ENCODE assay signal across 1 cellular context in the genomic region with DNA sequence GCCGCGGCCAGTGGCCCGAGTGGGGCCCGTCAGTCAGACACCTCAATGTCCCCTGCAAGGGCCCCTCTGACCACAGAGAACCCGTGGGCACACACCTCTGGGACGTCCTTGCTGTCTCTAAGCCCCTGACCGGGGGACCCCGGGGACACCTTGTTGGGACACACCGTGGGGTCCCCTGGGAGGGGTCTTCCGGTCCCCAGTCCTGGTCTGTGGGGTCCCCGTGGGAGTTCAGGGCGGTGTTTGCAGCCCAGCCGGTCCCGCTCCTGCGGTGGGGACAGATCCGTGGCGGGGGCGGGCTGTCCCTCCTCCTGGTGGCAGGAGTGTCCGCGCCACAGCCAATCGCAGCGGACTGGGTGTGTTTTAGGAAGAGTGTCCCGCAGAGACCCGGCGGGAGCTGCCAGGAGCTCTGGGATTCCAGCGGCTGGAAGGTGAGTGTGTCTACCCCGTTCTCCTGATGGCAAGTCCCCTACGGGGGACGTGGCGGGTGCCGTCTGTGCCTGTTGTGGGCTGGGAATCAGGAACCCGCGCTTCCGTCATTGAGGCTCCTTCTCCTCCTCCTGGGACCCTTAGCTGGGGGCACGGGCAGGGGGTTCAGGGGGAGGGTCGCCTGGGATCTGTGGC.
TF ChIP-seq lines count a peak whose summit lies in the region.

No MANE protein-coding gene starts in this region.

TF ChIP-seq in HepG2, 621 proteins besides CTCF, POLR2A, EP300 and RAD21 (continued from another document and continues in another):
- TF ChIP-seq, protein P1, sequence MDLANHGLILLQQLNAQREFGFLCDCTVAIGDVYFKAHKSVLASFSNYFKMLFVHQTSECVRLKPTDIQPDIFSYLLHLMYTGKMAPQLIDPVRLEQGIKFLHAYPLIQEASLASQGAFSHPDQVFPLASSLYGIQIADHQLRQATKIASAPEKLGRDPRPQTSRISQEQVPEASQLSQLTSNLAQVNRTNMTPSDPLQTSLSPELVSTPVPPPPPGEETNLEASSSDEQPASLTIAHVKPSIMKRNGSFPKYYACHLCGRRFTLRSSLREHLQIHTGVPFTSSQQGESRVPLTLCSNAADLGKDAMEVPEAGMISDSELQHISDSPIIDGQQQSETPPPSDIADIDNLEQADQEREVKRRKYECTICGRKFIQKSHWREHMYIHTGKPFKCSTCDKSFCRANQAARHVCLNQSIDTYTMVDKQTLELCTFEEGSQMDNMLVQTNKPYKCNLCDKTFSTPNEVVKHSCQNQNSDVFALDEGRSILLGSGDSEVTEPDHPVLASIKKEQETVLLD (CRISPR knock-in tag; IDR thresholded peaks at IDR 0.05; ENCODE audit: low read depth) = 0 out of 2 replicates have a peak, but pooled peaks have one; percentile 1
- TF ChIP-seq, protein P2, sequence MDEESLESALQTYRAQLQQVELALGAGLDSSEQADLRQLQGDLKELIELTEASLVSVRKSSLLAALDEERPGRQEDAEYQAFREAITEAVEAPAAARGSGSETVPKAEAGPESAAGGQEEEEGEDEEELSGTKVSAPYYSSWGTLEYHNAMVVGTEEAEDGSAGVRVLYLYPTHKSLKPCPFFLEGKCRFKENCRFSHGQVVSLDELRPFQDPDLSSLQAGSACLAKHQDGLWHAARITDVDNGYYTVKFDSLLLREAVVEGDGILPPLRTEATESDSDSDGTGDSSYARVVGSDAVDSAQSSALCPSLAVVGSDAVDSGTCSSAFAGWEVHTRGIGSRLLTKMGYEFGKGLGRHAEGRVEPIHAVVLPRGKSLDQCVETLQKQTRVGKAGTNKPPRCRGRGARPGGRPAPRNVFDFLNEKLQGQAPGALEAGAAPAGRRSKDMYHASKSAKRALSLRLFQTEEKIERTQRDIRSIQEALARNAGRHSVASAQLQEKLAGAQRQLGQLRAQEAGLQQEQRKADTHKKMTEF (CRISPR knock-in tag; IDR thresholded peaks at IDR 0.05) = peak; percentile 63; the same call in 1 of the 2 replicates
- TF ChIP-seq BORCS8-MEF2B (CRISPR knock-in tag; IDR thresholded peaks at IDR 0.05) = no peak
- TF ChIP-seq ZNF670 (CRISPR knock-in tag; IDR thresholded peaks at IDR 0.05; ENCODE audit: borderline replicate concordance) = no peak
- TF ChIP-seq, protein P3, sequence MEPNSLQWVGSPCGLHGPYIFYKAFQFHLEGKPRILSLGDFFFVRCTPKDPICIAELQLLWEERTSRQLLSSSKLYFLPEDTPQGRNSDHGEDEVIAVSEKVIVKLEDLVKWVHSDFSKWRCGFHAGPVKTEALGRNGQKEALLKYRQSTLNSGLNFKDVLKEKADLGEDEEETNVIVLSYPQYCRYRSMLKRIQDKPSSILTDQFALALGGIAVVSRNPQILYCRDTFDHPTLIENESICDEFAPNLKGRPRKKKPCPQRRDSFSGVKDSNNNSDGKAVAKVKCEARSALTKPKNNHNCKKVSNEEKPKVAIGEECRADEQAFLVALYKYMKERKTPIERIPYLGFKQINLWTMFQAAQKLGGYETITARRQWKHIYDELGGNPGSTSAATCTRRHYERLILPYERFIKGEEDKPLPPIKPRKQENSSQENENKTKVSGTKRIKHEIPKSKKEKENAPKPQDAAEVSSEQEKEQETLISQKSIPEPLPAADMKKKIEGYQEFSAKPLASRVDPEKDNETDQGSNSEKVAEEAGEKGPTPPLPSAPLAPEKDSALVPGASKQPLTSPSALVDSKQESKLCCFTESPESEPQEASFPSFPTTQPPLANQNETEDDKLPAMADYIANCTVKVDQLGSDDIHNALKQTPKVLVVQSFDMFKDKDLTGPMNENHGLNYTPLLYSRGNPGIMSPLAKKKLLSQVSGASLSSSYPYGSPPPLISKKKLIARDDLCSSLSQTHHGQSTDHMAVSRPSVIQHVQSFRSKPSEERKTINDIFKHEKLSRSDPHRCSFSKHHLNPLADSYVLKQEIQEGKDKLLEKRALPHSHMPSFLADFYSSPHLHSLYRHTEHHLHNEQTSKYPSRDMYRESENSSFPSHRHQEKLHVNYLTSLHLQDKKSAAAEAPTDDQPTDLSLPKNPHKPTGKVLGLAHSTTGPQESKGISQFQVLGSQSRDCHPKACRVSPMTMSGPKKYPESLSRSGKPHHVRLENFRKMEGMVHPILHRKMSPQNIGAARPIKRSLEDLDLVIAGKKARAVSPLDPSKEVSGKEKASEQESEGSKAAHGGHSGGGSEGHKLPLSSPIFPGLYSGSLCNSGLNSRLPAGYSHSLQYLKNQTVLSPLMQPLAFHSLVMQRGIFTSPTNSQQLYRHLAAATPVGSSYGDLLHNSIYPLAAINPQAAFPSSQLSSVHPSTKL (CRISPR knock-in tag; IDR thresholded peaks at IDR 0.05) = peak; percentile 7
- TF ChIP-seq, protein P4, sequence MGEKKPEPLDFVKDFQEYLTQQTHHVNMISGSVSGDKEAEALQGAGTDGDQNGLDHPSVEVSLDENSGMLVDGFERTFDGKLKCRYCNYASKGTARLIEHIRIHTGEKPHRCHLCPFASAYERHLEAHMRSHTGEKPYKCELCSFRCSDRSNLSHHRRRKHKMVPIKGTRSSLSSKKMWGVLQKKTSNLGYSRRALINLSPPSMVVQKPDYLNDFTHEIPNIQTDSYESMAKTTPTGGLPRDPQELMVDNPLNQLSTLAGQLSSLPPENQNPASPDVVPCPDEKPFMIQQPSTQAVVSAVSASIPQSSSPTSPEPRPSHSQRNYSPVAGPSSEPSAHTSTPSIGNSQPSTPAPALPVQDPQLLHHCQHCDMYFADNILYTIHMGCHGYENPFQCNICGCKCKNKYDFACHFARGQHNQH (CRISPR knock-in tag; IDR thresholded peaks at IDR 0.05) = peak; percentile 19
- TF ChIP-seq ZNF850 (CRISPR knock-in tag; conservative IDR thresholded peaks at IDR 0.05) = 0 out of 2 replicates have a peak, but pooled peaks have one; percentile 37
- TF ChIP-seq NR2F1 (CRISPR knock-in tag; IDR thresholded peaks at IDR 0.05) = no peak
- TF ChIP-seq HIVEP1 (CRISPR knock-in tag; IDR thresholded peaks at IDR 0.05) = 0 out of 2 replicates have a peak, but pooled peaks have one; percentile 16
- 0 out of 2 replicates have a peak, but pooled peaks have one; percentile 9 for TF ChIP-seq HDAC2 (CRISPR knock-in tag; IDR thresholded peaks at IDR 0.05)
- TF ChIP-seq REL (CRISPR knock-in tag; conservative IDR thresholded peaks at IDR 0.05) = 0 out of 2 replicates have a peak, but pooled peaks have one; percentile 36
- 0 out of 2 replicates have a peak, but pooled peaks have one; percentile 20 for TF ChIP-seq CREM (IDR thresholded peaks at IDR 0.05)
- TF ChIP-seq CREM (CRISPR knock-in tag; IDR thresholded peaks at IDR 0.05) = no peak
- no peak for TF ChIP-seq RFXAP (CRISPR knock-in tag; IDR thresholded peaks at IDR 0.05; ENCODE audit: borderline replicate concordance)
- 0 out of 2 replicates have a peak, but pooled peaks have one; percentile 1 for TF ChIP-seq ZNF556 (CRISPR knock-in tag; IDR thresholded peaks at IDR 0.05; ENCODE audit: borderline replicate concordance)
- TF ChIP-seq, protein P5, sequence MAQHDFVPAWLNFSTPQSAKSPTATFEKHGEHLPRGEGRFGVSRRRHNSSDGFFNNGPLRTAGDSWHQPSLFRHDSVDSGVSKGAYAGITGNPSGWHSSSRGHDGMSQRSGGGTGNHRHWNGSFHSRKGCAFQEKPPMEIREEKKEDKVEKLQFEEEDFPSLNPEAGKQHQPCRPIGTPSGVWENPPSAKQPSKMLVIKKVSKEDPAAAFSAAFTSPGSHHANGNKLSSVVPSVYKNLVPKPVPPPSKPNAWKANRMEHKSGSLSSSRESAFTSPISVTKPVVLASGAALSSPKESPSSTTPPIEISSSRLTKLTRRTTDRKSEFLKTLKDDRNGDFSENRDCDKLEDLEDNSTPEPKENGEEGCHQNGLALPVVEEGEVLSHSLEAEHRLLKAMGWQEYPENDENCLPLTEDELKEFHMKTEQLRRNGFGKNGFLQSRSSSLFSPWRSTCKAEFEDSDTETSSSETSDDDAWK (CRISPR knock-in tag; IDR thresholded peaks at IDR 0.05) = no peak
- TF ChIP-seq, protein P6, sequence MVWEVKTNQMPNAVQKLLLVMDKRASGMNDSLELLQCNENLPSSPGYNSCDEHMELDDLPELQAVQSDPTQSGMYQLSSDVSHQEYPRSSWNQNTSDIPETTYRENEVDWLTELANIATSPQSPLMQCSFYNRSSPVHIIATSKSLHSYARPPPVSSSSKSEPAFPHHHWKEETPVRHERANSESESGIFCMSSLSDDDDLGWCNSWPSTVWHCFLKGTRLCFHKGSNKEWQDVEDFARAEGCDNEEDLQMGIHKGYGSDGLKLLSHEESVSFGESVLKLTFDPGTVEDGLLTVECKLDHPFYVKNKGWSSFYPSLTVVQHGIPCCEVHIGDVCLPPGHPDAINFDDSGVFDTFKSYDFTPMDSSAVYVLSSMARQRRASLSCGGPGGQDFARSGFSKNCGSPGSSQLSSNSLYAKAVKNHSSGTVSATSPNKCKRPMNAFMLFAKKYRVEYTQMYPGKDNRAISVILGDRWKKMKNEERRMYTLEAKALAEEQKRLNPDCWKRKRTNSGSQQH (CRISPR knock-in tag; IDR thresholded peaks at IDR 0.05; ENCODE audit: low read depth) = no peak
- TF ChIP-seq MED1 (CRISPR knock-in tag; IDR thresholded peaks at IDR 0.05) = peak; percentile 55
- TF ChIP-seq KMT2A (CRISPR knock-in tag; IDR thresholded peaks at IDR 0.05) = 0 out of 2 replicates have a peak, but pooled peaks have one; percentile 30
- TF ChIP-seq ZNF101 (CRISPR knock-in tag; IDR thresholded peaks at IDR 0.05; ENCODE audit: borderline replicate concordance, low read depth) = no peak
- TF ChIP-seq, protein P7, sequence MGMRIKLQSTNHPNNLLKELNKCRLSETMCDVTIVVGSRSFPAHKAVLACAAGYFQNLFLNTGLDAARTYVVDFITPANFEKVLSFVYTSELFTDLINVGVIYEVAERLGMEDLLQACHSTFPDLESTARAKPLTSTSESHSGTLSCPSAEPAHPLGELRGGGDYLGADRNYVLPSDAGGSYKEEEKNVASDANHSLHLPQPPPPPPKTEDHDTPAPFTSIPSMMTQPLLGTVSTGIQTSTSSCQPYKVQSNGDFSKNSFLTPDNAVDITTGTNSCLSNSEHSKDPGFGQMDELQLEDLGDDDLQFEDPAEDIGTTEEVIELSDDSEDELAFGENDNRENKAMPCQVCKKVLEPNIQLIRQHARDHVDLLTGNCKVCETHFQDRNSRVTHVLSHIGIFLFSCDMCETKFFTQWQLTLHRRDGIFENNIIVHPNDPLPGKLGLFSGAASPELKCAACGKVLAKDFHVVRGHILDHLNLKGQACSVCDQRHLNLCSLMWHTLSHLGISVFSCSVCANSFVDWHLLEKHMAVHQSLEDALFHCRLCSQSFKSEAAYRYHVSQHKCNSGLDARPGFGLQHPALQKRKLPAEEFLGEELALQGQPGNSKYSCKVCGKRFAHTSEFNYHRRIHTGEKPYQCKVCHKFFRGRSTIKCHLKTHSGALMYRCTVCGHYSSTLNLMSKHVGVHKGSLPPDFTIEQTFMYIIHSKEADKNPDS (CRISPR knock-in tag; IDR thresholded peaks at IDR 0.05) = 0 out of 2 replicates have a peak, but pooled peaks have one; percentile 26
- 0 out of 2 replicates have a peak, but pooled peaks have one; percentile 30 for TF ChIP-seq HOXA9 (CRISPR knock-in tag; IDR thresholded peaks at IDR 0.05; ENCODE audit: borderline replicate concordance)
- TF ChIP-seq KAT8 (CRISPR knock-in tag; IDR thresholded peaks at IDR 0.05) = peak; percentile 50; the same call in 1 of the 2 replicates
- TF ChIP-seq, protein P8, sequence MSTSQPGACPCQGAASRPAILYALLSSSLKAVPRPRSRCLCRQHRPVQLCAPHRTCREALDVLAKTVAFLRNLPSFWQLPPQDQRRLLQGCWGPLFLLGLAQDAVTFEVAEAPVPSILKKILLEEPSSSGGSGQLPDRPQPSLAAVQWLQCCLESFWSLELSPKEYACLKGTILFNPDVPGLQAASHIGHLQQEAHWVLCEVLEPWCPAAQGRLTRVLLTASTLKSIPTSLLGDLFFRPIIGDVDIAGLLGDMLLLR (CRISPR knock-in tag; IDR thresholded peaks at IDR 0.05) = no peak
- TF ChIP-seq, protein P9, sequence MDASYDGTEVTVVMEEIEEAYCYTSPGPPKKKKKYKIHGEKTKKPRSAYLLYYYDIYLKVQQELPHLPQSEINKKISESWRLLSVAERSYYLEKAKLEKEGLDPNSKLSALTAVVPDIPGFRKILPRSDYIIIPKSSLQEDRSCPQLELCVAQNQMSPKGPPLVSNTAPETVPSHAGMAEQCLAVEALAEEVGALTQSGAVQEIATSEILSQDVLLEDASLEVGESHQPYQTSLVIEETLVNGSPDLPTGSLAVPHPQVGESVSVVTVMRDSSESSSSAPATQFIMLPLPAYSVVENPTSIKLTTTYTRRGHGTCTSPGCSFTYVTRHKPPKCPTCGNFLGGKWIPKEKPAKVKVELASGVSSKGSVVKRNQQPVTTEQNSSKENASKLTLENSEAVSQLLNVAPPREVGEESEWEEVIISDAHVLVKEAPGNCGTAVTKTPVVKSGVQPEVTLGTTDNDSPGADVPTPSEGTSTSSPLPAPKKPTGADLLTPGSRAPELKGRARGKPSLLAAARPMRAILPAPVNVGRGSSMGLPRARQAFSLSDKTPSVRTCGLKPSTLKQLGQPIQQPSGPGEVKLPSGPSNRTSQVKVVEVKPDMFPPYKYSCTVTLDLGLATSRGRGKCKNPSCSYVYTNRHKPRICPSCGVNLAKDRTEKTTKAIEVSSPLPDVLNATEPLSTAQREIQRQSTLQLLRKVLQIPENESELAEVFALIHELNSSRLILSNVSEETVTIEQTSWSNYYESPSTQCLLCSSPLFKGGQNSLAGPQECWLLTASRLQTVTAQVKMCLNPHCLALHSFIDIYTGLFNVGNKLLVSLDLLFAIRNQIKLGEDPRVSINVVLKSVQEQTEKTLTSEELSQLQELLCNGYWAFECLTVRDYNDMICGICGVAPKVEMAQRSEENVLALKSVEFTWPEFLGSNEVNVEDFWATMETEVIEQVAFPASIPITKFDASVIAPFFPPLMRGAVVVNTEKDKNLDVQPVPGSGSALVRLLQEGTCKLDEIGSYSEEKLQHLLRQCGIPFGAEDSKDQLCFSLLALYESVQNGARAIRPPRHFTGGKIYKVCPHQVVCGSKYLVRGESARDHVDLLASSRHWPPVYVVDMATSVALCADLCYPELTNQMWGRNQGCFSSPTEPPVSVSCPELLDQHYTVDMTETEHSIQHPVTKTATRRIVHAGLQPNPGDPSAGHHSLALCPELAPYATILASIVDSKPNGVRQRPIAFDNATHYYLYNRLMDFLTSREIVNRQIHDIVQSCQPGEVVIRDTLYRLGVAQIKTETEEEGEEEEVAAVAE (CRISPR knock-in tag; IDR thresholded peaks at IDR 0.05; ENCODE audit: borderline replicate concordance) = 0 out of 2 replicates have a peak, but pooled peaks have one; percentile 26
- TF ChIP-seq ZSCAN30 (CRISPR knock-in tag; IDR thresholded peaks at IDR 0.05) = 0 out of 2 replicates have a peak, but pooled peaks have one; percentile 11
- TF ChIP-seq, protein P10, sequence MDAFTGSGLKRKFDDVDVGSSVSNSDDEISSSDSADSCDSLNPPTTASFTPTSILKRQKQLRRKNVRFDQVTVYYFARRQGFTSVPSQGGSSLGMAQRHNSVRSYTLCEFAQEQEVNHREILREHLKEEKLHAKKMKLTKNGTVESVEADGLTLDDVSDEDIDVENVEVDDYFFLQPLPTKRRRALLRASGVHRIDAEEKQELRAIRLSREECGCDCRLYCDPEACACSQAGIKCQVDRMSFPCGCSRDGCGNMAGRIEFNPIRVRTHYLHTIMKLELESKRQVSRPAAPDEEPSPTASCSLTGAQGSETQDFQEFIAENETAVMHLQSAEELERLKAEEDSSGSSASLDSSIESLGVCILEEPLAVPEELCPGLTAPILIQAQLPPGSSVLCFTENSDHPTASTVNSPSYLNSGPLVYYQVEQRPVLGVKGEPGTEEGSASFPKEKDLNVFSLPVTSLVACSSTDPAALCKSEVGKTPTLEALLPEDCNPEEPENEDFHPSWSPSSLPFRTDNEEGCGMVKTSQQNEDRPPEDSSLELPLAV (CRISPR knock-in tag; conservative IDR thresholded peaks at IDR 0.05; ENCODE audit: low read depth) = no peak
- no peak for TF ChIP-seq TBL1XR1 (IDR thresholded peaks at IDR 0.05; ENCODE audit: borderline replicate concordance, low read length, partially characterized antibody)
